ENCODE assay signal across 9 cellular contexts in genomic region chr10:80684217-80684616, GRCh38.
DNase-seq lines count a peak whose midpoint lies in the region; TF ChIP-seq lines count a peak whose summit lies in the region.
"Had no signal": no experiment of that assay in that cellular context is flagged by ENCODE, and none has a peak within 500 bp of the region (broad histone marks: within the 10 kb centered on the region; RNA-seq: fewer than 3 reads in every experiment).

No MANE protein-coding gene starts in this region.

- DNase-seq in COLO829 (ENCODE audit: low spot score) = peak; percentile 26
- DNase-seq in GM20000 (ENCODE audit: low spot score) = peak; percentile 34
- DNase-seq in Jurkat, Clone E6-1 (ENCODE audit: low read depth, low spot score) = peak; percentile 63
- peak; percentile 16 to 38 for DNase-seq in dermis microvascular lymphatic vessel endothelial cell (ENCODE audit: low read depth in 2 of 2)
- DNase-seq in activated effector memory CD4-positive, alpha-beta T cell treated with anti-CD3 and anti-CD28 coated beads, Interleukin-2, amount 50 U/mL, for 16 hours = no peak
- no peak for DNase-seq in stimulated activated CD4-positive, alpha-beta T cell treated with anti-CD3 and anti-CD28 coated beads, Interleukin-2, amount 100 ng/mL, for 48 hours
- no peak for DNase-seq in activated gamma-delta T cell treated with Interleukin-2 at 50 U/mL for 16 hours
- no peak for DNase-seq in retina

- TF ChIP-seq CTCF in GM20000 (IDR thresholded peaks at IDR 0.05; ENCODE audit: extremely low read depth, missing control alignments) = no peak

- no peak overlapping the region for H3K4me3 ChIP-seq in Jurkat, Clone E6-1 (ENCODE audit: low read length)
- H3K4me3 ChIP-seq: lung had no signal

Comparison
In these comparisons a context has a peak if more than half of its experiments do, and no peak if none do; other contexts are left out.
1. DNase-seq: peak in COLO829 (single experiment), GM20000 (single experiment), Jurkat, Clone E6-1 (single experiment) and dermis microvascular lymphatic vessel endothelial cell (2 of 2); none in activated effector memory CD4-positive, alpha-beta T cell treated with anti-CD3 and anti-CD28 coated beads, Interleukin-2, amount 50 U/mL, for 16 hours (single experiment), stimulated activated CD4-positive, alpha-beta T cell treated with anti-CD3 and anti-CD28 coated beads, Interleukin-2, amount 100 ng/mL, for 48 hours (0 of 2), activated gamma-delta T cell treated with Interleukin-2 at 50 U/mL for 16 hours (single experiment) and retina (single experiment).